ENCODE assay signal across 16 cellular contexts in the genomic region with DNA sequence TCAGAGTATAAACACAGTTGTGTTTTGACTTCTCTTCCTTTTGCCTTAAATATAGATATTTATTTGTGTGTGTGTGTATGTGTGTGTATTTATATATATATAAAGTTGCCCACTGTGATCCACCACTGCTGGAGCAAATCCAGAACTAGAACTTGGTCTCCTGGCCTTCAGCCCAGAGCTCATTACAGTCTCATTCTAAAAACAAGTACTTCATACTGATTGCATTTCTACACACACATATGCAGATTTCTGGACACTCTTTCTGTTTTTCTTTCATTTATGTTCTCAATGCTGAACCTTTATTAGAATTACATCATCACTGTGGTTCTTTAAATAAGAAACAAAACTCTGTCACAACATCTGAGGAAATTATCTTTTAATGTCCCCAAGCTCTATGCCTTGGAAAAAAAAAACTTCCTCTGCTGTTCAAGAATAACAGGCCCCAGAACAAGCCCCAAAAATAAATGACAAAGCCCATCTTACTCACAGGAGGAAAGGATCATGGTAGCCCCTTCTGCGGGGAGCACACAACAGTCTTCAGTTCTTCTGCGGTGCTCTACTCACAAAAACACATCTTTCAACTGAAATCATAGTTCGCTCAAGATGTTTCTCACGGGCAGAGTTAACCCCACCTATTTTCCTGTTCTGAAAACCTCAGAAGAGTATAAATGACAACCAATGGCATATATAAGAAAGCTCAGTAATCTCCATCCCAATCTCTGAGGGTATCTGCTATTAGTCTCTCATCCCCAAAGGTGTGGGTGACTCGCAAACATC. TPM values are rescaled to one million over a fixed set of nuclear protein-coding genes. Genes with fewer than 3 reads are reported as not detected.
DNase-seq lines count a peak whose midpoint lies in the region; ATAC-seq and TF ChIP-seq lines count a peak whose summit lies in the region.
"Had no signal": no experiment of that assay in that cellular context is flagged by ENCODE, and none has a peak within 500 bp of the region (broad histone marks: within the 10 kb centered on the region; RNA-seq: fewer than 3 reads in every experiment).

A gene (minus strand): TSS at position 583 of the 777 bp plus-strand sequence. CDS start 80 bp downstream, at position 503.

- TF ChIP-seq POLR2A in thyroid gland (IDR thresholded peaks at IDR 0.05), result no peak
- TF ChIP-seq POLR2A in stomach (IDR thresholded peaks at IDR 0.05), result no peak

- H3K4me1 Mint-ChIP-seq in activated CD8-positive, alpha-beta T cell treated with anti-CD3 and anti-CD28 coated beads, Interleukin-2, amount 10 ng/mL, durations not matched to agents 7 days and 5 days (ENCODE audit: low read depth), result peaks cover 77% of the 10 kb centered on the region

- POLR2A ChIA-PET in activated CD8-positive, alpha-beta T cell treated with anti-CD3 and anti-CD28 coated beads, Interleukin-2, amount 10 ng/mL, durations not matched to agents 7 days and 5 days (lab: Charles Lee), result interaction anchor here (0.7 to 1.2 kb wide), 4 partner anchors 16 to 319 kb away, joined by 3 to 5 read pairs (median 4); no protein-coding TSS in a partner anchor

- H3K36me3 Mint-ChIP-seq in activated CD8-positive, alpha-beta T cell treated with anti-CD3 and anti-CD28 coated beads, Interleukin-2, amount 10 ng/mL, durations not matched to agents 7 days and 5 days (ENCODE audit: low read depth), result peaks cover 58% of the 10 kb centered on the region

- TF ChIP-seq CTCF in thyroid gland (IDR thresholded peaks at IDR 0.05) (no peak), stomach (IDR thresholded peaks at IDR 0.05) (no peak)

- H3K27me3 Mint-ChIP-seq in activated CD8-positive, alpha-beta T cell treated with anti-CD3 and anti-CD28 coated beads, Interleukin-2, amount 10 ng/mL, durations not matched to agents 7 days and 5 days (ENCODE audit: low read depth), result no peaks in the 10 kb centered on the region
- H3K27me3 Mint-ChIP-seq: B cell; dendritic cell treated with granulocyte-macrophage colony-stimulating factor and Interleukin-4, amounts not matched to agents 40 ng/mL and 50 ng/mL, for 4 days had no signal

- H3K9me3 ChIP-seq in thyroid gland (no peaks in the 10 kb centered on the region), stomach (no peaks in the 10 kb centered on the region)
- H3K9me3 ChIP-seq: neutrophil had no signal

- CTCF ChIA-PET in activated CD8-positive, alpha-beta T cell treated with anti-CD3 and anti-CD28 coated beads, Interleukin-2, amount 10 ng/mL, durations not matched to agents 7 days and 5 days (lab: Charles Lee), result interaction anchor here (1.4 kb wide), 1 partner anchor 9 kb away, joined by 4 read pairs; no protein-coding TSS in a partner anchor

- intact Hi-C loops in thyroid gland (cut with DNase I), result no loop called here
- intact Hi-C loops in stomach (cut with DNase I; ENCODE audit: low total_unique reads), result no loop called here

- peak within 1 kb of the TSS; percentile 92 for H3K27ac Mint-ChIP-seq in activated CD8-positive, alpha-beta T cell treated with anti-CD3 and anti-CD28 coated beads, Interleukin-2, amount 10 ng/mL, durations not matched to agents 7 days and 5 days
- H3K27ac Mint-ChIP-seq: B cell; dendritic cell treated with granulocyte-macrophage colony-stimulating factor and Interleukin-4, amounts not matched to agents 40 ng/mL and 50 ng/mL, for 4 days had no signal

- H3K27ac ChIP-seq in thyroid gland (peak within 1 kb of the TSS; percentile 3 to 70 (median 20)), stomach (no peak within 1 kb of the TSS), caudate nucleus (ENCODE audit: low read depth, low read length) (no peak within 1 kb of the TSS)
- H3K27ac ChIP-seq: neutrophil had no signal

- H3K36me3 ChIP-seq in thyroid gland, result no peaks in the 10 kb centered on the region
- peaks cover 0 to 15% (median 14%) of the 10 kb centered on the region in 4 donors for H3K36me3 ChIP-seq in stomach

- H3K27me3 ChIP-seq in thyroid gland, result no peaks in the 10 kb centered on the region
- no peaks in the 10 kb centered on the region for H3K27me3 ChIP-seq in stomach
- H3K27me3 ChIP-seq: neutrophil had no signal

- H3K4me1 ChIP-seq in thyroid gland, result peaks cover 33 to 44% of the 10 kb centered on the region in 2 donors
- peaks cover 0 to 11% (median 6%) of the 10 kb centered on the region in 4 donors for H3K4me1 ChIP-seq in stomach

- ATAC-seq in activated CD8-positive, alpha-beta T cell treated with anti-CD3 and anti-CD28 coated beads, Interleukin-2, amount 10 ng/mL, durations not matched to agents 7 days and 5 days, result peak; percentile 34
- no peak for ATAC-seq in GM18909 (IDR thresholded peaks at IDR 0.05; ENCODE audit: poor library complexity, unreplicated experiment)
- ATAC-seq: left colon, Panc1 had no signal

- H3K4me3 ChIP-seq in thyroid gland (replicated peaks in 1 of 3) (no peak within 1 kb of the TSS), stomach (no peak within 1 kb of the TSS)

- peak; percentile 28 for DNase-seq in activated gamma-delta T cell treated with Interleukin-2 at 50 U/mL for 16 hours
- DNase-seq in activated gamma-delta T cell (lab: John Stamatoyannopoulos, UW), result no peak
- peak; percentile 61 for DNase-seq in activated CD8-positive, alpha-beta T cell treated with anti-CD3 and anti-CD28 coated beads, Interleukin-2, amount 10 ng/mL, durations not matched to agents 7 days and 5 days
- DNase-seq in fibroblast of gingiva (ENCODE audit: low read depth), result peak; percentile 15
- DNase-seq in thyroid gland, result peak; percentile 31 to 35
- no peak for DNase-seq in stomach
- no peak for DNase-seq in caudate nucleus (lab: John Stamatoyannopoulos, UW)
- DNase-seq: glutamatergic neuron, left colon, small intestine, T-helper 9 cell had no signal

- TF ChIP-seq EP300 in stomach (IDR thresholded peaks at IDR 0.05), result no peak

- WGBS in thyroid gland, 2 donors, result 66 to 74% methylated on average over 5 of the region's 5 CpGs
- WGBS in stomach, 5 donors, result 81 to 89% (median 88%) methylated on average over 5 of the region's 5 CpGs

- H3K9me3 Mint-ChIP-seq in activated CD8-positive, alpha-beta T cell treated with anti-CD3 and anti-CD28 coated beads, Interleukin-2, amount 10 ng/mL, durations not matched to agents 7 days and 5 days (ENCODE audit: insufficient read depth), result no peaks in the 10 kb centered on the region
- H3K9me3 Mint-ChIP-seq: dendritic cell treated with granulocyte-macrophage colony-stimulating factor and Interleukin-4, amounts not matched to agents 40 ng/mL and 50 ng/mL, for 4 days had no signal

- peak within 1 kb of the TSS; percentile 90 for H3K4me3 Mint-ChIP-seq in activated CD8-positive, alpha-beta T cell treated with anti-CD3 and anti-CD28 coated beads, Interleukin-2, amount 10 ng/mL, durations not matched to agents 7 days and 5 days
- H3K4me3 Mint-ChIP-seq: B cell; dendritic cell treated with granulocyte-macrophage colony-stimulating factor and Interleukin-4, amounts not matched to agents 40 ng/mL and 50 ng/mL, for 4 days had no signal

RNA-seq across cellular contexts. Expression of the gene that starts here (rescaled TPM):
- total RNA-seq in activated CD8-positive, alpha-beta T cell treated with anti-CD3 and anti-CD28 coated beads, Interleukin-2, amount 10 ng/mL, durations not matched to agents 7 days and 5 days, result 10 to 100 TPM; 60.6 to 63.6 TPM
- 1 to 10 TPM; 1.8 to 3.6 (median 1.9) TPM for total RNA-seq in thyroid gland
- total RNA-seq in stomach, result 1 to 10 TPM in 4 of 5 donors, not detected in 1; 1.2 to 8.3 (median 4.4) TPM
- polyA plus RNA-seq in stomach, result under 1 TPM; 0.15 to 0.63 (median 0.37) TPM

Comparison
In these comparisons a context has a peak if more than half of its experiments do, and no peak if none do; other contexts are left out.
1. RNA of the gene that starts here (total RNA-seq): 60.6 to 63.6 TPM in activated CD8-positive, alpha-beta T cell treated with anti-CD3 and anti-CD28 coated beads, Interleukin-2, amount 10 ng/mL, durations not matched to agents 7 days and 5 days; 1.8 to 3.6 TPM in thyroid gland and 1.2 to 8.3 TPM in stomach; every median in the first group is over 4 times any median in the second.
2. DNase-seq: peak in activated gamma-delta T cell treated with Interleukin-2 at 50 U/mL for 16 hours (single experiment), activated CD8-positive, alpha-beta T cell treated with anti-CD3 and anti-CD28 coated beads, Interleukin-2, amount 10 ng/mL, durations not matched to agents 7 days and 5 days (single experiment), fibroblast of gingiva (single experiment) and thyroid gland (2 of 2); none in activated gamma-delta T cell (single experiment), stomach (single experiment) and caudate nucleus (0 of 61).
3. H3K27ac ChIP-seq: peak in thyroid gland (3 of 3); none in stomach (0 of 5) and caudate nucleus (single experiment).